ENCODE assay signal across 14 cellular contexts in genomic region chr11:40247023-40247422, GRCh38.
DNase-seq lines count a peak whose midpoint lies in the region; ATAC-seq and TF ChIP-seq lines count a peak whose summit lies in the region.
"Had no signal": no experiment of that assay in that cellular context is flagged by ENCODE, and none has a peak within 500 bp of the region (broad histone marks: within the 10 kb centered on the region; RNA-seq: fewer than 3 reads in every experiment).

No MANE protein-coding gene starts in this region.

- TF ChIP-seq CTCF in GM23338 (conservative IDR thresholded peaks at IDR 0.05; ENCODE audit: low read depth in 2 of 2) (no peak), neural progenitor cell (IDR thresholded peaks at IDR 0.05) (no peak)

- H4K20me1 ChIP-seq in GM23338 (replicated peaks; ENCODE audit: insufficient read depth), result no peaks in the 10 kb centered on the region
- H4K20me1 ChIP-seq in neural progenitor cell (ENCODE audit: low read depth), result no peaks in the 10 kb centered on the region
- H4K20me1 ChIP-seq: BLaER1 treated with 17β-estradiol and CSF1 and Interleukin-3, amounts not matched to agents 10 nM and 100 nM had no signal

- H3K4me3 ChIP-seq in GM23338 (peak overlapping the region; percentile 18; the same call in 1 of the 2 replicates), neural progenitor cell (no peak overlapping the region)
- H3K4me3 ChIP-seq: BLaER1 treated with 17β-estradiol and CSF1 and Interleukin-3, amounts not matched to agents 10 nM and 100 nM; GM12878 had no signal

- peak; percentile 50 for DNase-seq in GM23338 (ENCODE audit: low spot score)
- peak; percentile 63 for DNase-seq in NCI-H69 (lab: John Stamatoyannopoulos, UW)
- peak; percentile 15 for DNase-seq in iPS DF 19.7 (ENCODE audit: low read depth, low spot score)
- peak; percentile 11 for DNase-seq in neural progenitor cell (ENCODE audit: low spot score)
- DNase-seq in activated naive CD4-positive, alpha-beta T cell treated with anti-CD3 and anti-CD28 coated beads, Interleukin-2, amount 50 U/mL, for 72 hours (ENCODE audit: low spot score in 2 of 2), result no peak
- no peak for DNase-seq in NCI-H1092 (lab: John Stamatoyannopoulos, UW)
- DNase-seq: 8988T; CD4-positive, CD25-positive, alpha-beta regulatory T cell; DMS53; GOT3; HCEC 1CT had no signal

- H3K27me3 Mint-ChIP-seq in GM23338 (ENCODE audit: insufficient read depth, low read depth, poor library complexity), result peaks cover 17% of the 10 kb centered on the region
- no peaks in the 10 kb centered on the region for H3K27me3 Mint-ChIP-seq in neural progenitor cell (ENCODE audit: insufficient read depth, low read depth)
- H3K27me3 Mint-ChIP-seq: CD4-positive, CD25-positive, alpha-beta regulatory T cell had no signal

- H3K4me1 ChIP-seq in GM23338 (ENCODE audit: insufficient read depth) (peaks cover 19% of the 10 kb centered on the region), neural progenitor cell (peaks cover 17% of the 10 kb centered on the region)
- H3K4me1 ChIP-seq: BLaER1 treated with 17β-estradiol and CSF1 and Interleukin-3, amounts not matched to agents 10 nM and 100 nM had no signal

- H3K27me3 ChIP-seq in GM23338 (ENCODE audit: insufficient read depth) (peaks cover 14% of the 10 kb centered on the region), neural progenitor cell (no peaks in the 10 kb centered on the region)
- H3K27me3 ChIP-seq: BLaER1 treated with 17β-estradiol and CSF1 and Interleukin-3, amounts not matched to agents 10 nM and 100 nM had no signal

- H3K27ac ChIP-seq in GM23338 (ENCODE audit: low read depth) (no peak overlapping the region), neural progenitor cell (peak overlapping the region; percentile 45)
- H3K27ac ChIP-seq: BLaER1 treated with 17β-estradiol and CSF1 and Interleukin-3, amounts not matched to agents 10 nM and 100 nM had no signal

- no peaks in the 10 kb centered on the region for H3F3A ChIP-seq in GM23338 (replicated peaks; ENCODE audit: low read depth)
- H3F3A ChIP-seq in neural progenitor cell (ENCODE audit: low read depth), result peaks cover 20% of the 10 kb centered on the region

- H3K27ac Mint-ChIP-seq in GM23338, result no peak overlapping the region
- no peak overlapping the region for H3K27ac Mint-ChIP-seq in neural progenitor cell
- H3K27ac Mint-ChIP-seq in activated naive CD4-positive, alpha-beta T cell treated with anti-CD3 and anti-CD28 coated beads, Interleukin-2, amount 50 U/mL, for 72 hours, result no peak overlapping the region
- H3K27ac Mint-ChIP-seq: CD4-positive, CD25-positive, alpha-beta regulatory T cell had no signal

- H3K4me1 Mint-ChIP-seq in GM23338 (peaks cover 21% of the 10 kb centered on the region), neural progenitor cell (peaks cover 4% of the 10 kb centered on the region)
- H3K4me1 Mint-ChIP-seq: CD4-positive, CD25-positive, alpha-beta regulatory T cell had no signal

- H3K36me3 Mint-ChIP-seq in GM23338 (ENCODE audit: low read depth), result no peaks in the 10 kb centered on the region
- H3K36me3 Mint-ChIP-seq in neural progenitor cell, result no peaks in the 10 kb centered on the region
- no peaks in the 10 kb centered on the region for H3K36me3 Mint-ChIP-seq in activated naive CD4-positive, alpha-beta T cell treated with anti-CD3 and anti-CD28 coated beads, Interleukin-2, amount 50 U/mL, for 72 hours
- H3K36me3 Mint-ChIP-seq: CD4-positive, CD25-positive, alpha-beta regulatory T cell had no signal

- H3K4me2 ChIP-seq in GM23338 (peak overlapping the region; percentile 30; the same call in 1 of the 2 replicates), neural progenitor cell (peak overlapping the region; percentile 59)
- H3K4me2 ChIP-seq: BLaER1 treated with 17β-estradiol and CSF1 and Interleukin-3, amounts not matched to agents 10 nM and 100 nM had no signal

- no peaks in the 10 kb centered on the region for H3K9me3 ChIP-seq in neural progenitor cell (ENCODE audit: low read depth)
- H3K9me3 ChIP-seq: BLaER1 treated with 17β-estradiol and CSF1 and Interleukin-3, amounts not matched to agents 10 nM and 100 nM had no signal

- H3K9ac ChIP-seq in neural progenitor cell, result no peak overlapping the region
- H3K9ac ChIP-seq: BLaER1 treated with 17β-estradiol and CSF1 and Interleukin-3, amounts not matched to agents 10 nM and 100 nM had no signal

- 0 out of 3 replicates have a peak, but pooled peaks cover 4% of the 10 kb centered on the region for H3K9me3 Mint-ChIP-seq in GM23338
- no peaks in the 10 kb centered on the region for H3K9me3 Mint-ChIP-seq in neural progenitor cell
- peaks cover 3 to 4% of the 10 kb centered on the region in 2 donors for H3K9me3 Mint-ChIP-seq in activated naive CD4-positive, alpha-beta T cell treated with anti-CD3 and anti-CD28 coated beads, Interleukin-2, amount 50 U/mL, for 72 hours

- no peaks in the 10 kb centered on the region for H3K79me2 ChIP-seq in GM23338 (replicated peaks; ENCODE audit: insufficient read depth)
- no peaks in the 10 kb centered on the region for H3K79me2 ChIP-seq in neural progenitor cell (ENCODE audit: low read depth)

- H3K4me3 Mint-ChIP-seq in GM23338, result peak overlapping the region; percentile 37; the same call in 2 of the 3 replicates
- no peak overlapping the region for H3K4me3 Mint-ChIP-seq in neural progenitor cell
- H3K4me3 Mint-ChIP-seq: CD4-positive, CD25-positive, alpha-beta regulatory T cell had no signal

- ATAC-seq in GM23338 (peak; percentile 92), HG03565 (IDR thresholded peaks at IDR 0.05; ENCODE audit: unreplicated experiment) (no peak)
- no peak for ATAC-seq in activated naive CD4-positive, alpha-beta T cell treated with anti-CD3 and anti-CD28 coated beads, Interleukin-2, amount 50 U/mL, for 72 hours
- ATAC-seq: GM12878 had no signal

- H2AFZ ChIP-seq in GM23338, result no peak overlapping the region
- peak overlapping the region; percentile 63 for H2AFZ ChIP-seq in neural progenitor cell (replicated peaks)

- H3K9me2 ChIP-seq in GM23338 (ENCODE audit: insufficient read depth), result no peaks in the 10 kb centered on the region

- H3K36me3 ChIP-seq in GM23338 (ENCODE audit: insufficient read depth) (no peaks in the 10 kb centered on the region), neural progenitor cell (no peaks in the 10 kb centered on the region)
- H3K36me3 ChIP-seq: BLaER1 treated with 17β-estradiol and CSF1 and Interleukin-3, amounts not matched to agents 10 nM and 100 nM had no signal

TF ChIP-seq in GM23338, 12 proteins besides CTCF, POLR2A, EP300 and RAD21 (continues in another document):
- TF ChIP-seq ZNF462 (CRISPR knock-in tag; IDR thresholded peaks at IDR 0.05) (peak; percentile 55; the same call in 1 of the 2 replicates), ZNF331 (CRISPR knock-in tag; IDR thresholded peaks at IDR 0.05; ENCODE audit: low read depth) (no peak)

Comparison
In these comparisons a context has a peak if more than half of its experiments do, and no peak if none do; other contexts are left out.
1. DNase-seq: peak in GM23338 (single experiment), NCI-H69 (single experiment), iPS DF 19.7 (single experiment) and neural progenitor cell (single experiment); none in activated naive CD4-positive, alpha-beta T cell treated with anti-CD3 and anti-CD28 coated beads, Interleukin-2, amount 50 U/mL, for 72 hours (0 of 2) and NCI-H1092 (single experiment).